In the genomic region with DNA sequence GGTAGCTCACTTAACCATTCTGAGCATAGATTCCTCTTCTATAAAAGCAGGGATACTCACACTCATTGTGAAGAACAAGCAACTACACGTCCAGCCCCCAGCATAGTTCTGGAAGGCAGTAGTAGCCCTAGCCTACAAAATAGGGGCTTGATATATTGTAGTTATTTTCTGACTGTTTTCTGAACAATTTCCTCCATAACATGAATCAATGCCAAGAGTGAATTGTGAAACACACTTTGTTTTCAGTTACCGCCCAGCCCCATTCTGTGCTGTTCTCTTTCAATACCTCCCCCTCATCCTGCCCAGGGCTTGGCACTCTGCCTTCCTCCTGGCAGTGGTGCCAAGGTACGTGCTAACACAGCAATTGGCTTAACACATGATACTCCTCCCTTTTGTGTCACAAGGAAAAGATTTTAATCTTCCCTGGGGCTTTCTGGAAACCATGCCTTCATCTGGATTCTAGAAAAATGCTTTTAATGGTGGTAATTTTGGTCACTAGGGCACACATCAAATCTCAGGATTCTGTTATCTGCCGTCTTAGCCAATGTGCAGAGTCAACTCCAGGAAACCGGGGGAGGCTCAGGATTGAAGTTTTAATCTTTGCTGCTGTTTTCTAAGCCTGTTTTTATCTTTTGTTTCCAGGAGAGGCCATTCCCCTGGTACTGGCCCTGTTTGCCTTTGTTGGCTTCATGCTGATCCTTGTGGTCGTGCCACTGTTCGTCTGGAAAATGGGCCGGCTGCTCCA, we compare ENCODE assay signal across 1 cellular context.
TF ChIP-seq lines count a peak whose summit lies in the region.

No MANE protein-coding gene starts in this region.

TF ChIP-seq in GM23338, 12 proteins besides CTCF, POLR2A, EP300 and RAD21 (continued from another document):
- TF ChIP-seq, protein P1, sequence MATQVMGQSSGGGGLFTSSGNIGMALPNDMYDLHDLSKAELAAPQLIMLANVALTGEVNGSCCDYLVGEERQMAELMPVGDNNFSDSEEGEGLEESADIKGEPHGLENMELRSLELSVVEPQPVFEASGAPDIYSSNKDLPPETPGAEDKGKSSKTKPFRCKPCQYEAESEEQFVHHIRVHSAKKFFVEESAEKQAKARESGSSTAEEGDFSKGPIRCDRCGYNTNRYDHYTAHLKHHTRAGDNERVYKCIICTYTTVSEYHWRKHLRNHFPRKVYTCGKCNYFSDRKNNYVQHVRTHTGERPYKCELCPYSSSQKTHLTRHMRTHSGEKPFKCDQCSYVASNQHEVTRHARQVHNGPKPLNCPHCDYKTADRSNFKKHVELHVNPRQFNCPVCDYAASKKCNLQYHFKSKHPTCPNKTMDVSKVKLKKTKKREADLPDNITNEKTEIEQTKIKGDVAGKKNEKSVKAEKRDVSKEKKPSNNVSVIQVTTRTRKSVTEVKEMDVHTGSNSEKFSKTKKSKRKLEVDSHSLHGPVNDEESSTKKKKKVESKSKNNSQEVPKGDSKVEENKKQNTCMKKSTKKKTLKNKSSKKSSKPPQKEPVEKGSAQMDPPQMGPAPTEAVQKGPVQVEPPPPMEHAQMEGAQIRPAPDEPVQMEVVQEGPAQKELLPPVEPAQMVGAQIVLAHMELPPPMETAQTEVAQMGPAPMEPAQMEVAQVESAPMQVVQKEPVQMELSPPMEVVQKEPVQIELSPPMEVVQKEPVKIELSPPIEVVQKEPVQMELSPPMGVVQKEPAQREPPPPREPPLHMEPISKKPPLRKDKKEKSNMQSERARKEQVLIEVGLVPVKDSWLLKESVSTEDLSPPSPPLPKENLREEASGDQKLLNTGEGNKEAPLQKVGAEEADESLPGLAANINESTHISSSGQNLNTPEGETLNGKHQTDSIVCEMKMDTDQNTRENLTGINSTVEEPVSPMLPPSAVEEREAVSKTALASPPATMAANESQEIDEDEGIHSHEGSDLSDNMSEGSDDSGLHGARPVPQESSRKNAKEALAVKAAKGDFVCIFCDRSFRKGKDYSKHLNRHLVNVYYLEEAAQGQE (IDR thresholded peaks at IDR 0.05; ENCODE audit: unreplicated experiment), result no peak
- TF ChIP-seq, protein P2, sequence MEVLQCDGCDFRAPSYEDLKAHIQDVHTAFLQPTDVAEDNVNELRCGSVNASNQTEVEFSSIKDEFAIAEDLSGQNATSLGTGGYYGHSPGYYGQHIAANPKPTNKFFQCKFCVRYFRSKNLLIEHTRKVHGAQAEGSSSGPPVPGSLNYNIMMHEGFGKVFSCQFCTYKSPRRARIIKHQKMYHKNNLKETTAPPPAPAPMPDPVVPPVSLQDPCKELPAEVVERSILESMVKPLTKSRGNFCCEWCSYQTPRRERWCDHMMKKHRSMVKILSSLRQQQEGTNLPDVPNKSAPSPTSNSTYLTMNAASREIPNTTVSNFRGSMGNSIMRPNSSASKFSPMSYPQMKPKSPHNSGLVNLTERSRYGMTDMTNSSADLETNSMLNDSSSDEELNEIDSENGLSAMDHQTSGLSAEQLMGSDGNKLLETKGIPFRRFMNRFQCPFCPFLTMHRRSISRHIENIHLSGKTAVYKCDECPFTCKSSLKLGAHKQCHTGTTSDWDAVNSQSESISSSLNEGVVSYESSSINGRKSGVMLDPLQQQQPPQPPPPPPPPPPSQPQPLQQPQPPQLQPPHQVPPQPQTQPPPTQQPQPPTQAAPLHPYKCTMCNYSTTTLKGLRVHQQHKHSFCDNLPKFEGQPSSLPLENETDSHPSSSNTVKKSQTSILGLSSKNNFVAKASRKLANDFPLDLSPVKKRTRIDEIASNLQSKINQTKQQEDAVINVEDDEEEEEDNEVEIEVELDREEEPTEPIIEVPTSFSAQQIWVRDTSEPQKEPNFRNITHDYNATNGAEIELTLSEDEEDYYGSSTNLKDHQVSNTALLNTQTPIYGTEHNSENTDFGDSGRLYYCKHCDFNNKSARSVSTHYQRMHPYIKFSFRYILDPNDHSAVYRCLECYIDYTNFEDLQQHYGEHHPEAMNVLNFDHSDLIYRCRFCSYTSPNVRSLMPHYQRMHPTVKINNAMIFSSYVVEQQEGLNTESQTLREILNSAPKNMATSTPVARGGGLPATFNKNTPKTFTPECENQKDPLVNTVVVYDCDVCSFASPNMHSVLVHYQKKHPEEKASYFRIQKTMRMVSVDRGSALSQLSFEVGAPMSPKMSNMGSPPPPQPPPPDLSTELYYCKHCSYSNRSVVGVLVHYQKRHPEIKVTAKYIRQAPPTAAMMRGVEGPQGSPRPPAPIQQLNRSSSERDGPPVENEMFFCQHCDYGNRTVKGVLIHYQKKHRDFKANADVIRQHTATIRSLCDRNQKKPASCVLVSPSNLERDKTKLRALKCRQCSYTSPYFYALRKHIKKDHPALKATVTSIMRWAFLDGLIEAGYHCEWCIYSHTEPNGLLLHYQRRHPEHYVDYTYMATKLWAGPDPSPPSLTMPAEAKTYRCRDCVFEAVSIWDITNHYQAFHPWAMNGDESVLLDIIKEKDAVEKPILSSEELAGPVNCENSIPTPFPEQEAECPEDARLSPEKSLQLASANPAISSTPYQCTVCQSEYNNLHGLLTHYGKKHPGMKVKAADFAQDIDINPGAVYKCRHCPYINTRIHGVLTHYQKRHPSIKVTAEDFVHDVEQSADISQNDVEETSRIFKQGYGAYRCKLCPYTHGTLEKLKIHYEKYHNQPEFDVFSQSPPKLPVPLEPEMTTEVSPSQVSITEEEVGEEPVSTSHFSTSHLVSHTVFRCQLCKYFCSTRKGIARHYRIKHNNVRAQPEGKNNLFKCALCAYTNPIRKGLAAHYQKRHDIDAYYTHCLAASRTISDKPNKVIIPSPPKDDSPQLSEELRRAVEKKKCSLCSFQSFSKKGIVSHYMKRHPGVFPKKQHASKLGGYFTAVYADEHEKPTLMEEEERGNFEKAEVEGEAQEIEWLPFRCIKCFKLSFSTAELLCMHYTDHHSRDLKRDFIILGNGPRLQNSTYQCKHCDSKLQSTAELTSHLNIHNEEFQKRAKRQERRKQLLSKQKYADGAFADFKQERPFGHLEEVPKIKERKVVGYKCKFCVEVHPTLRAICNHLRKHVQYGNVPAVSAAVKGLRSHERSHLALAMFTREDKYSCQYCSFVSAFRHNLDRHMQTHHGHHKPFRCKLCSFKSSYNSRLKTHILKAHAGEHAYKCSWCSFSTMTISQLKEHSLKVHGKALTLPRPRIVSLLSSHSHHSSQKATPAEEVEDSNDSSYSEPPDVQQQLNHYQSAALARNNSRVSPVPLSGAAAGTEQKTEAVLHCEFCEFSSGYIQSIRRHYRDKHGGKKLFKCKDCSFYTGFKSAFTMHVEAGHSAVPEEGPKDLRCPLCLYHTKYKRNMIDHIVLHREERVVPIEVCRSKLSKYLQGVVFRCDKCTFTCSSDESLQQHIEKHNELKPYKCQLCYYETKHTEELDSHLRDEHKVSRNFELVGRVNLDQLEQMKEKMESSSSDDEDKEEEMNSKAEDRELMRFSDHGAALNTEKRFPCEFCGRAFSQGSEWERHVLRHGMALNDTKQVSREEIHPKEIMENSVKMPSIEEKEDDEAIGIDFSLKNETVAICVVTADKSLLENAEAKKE (CRISPR knock-in tag; IDR thresholded peaks at IDR 0.05), result no peak
- TF ChIP-seq EZH2 (IDR thresholded peaks at IDR 0.05; ENCODE audit: low read depth, unreplicated experiment), result no peak
- no peak for TF ChIP-seq ZNF331 (CRISPR knock-in tag; IDR thresholded peaks at IDR 0.05; ENCODE audit: low read depth)
- TF ChIP-seq ZNF114 (CRISPR knock-in tag; IDR thresholded peaks at IDR 0.05), result no peak
- TF ChIP-seq CREB1 (CRISPR knock-in tag; IDR thresholded peaks at IDR 0.05; ENCODE audit: low read depth), result no peak
TF ChIP-seq in GM23338: peak in this region for 0.
